In the genomic region with DNA sequence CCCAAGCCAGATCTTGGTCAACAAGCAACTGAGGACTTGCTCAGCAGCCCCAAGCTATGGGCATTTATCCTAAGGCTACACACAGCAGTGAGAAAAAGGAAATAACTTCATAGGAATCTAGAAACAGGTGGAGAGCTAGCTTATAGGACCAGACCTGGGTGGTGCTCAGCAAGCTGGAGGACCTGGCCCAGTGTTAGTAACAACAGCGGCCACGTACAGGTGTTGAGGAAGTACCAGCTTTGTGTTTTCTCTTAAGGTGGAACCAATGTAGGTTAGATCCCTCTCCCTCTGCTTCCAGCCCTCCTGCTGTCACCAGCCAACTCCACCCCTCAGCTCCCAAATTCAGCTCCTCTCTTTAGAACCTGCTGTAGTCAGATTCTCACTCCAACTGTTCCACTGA, we compare ENCODE assay signal across 18 cellular contexts. TPM values are rescaled to one million over a fixed set of nuclear protein-coding genes. Genes with fewer than 3 reads are reported as not detected.
DNase-seq lines count a peak whose midpoint lies in the region; ATAC-seq and TF ChIP-seq lines count a peak whose summit lies in the region.
"Had no signal": no experiment of that assay in that cellular context is flagged by ENCODE, and none has a peak within 500 bp of the region (broad histone marks: within the 10 kb centered on the region; RNA-seq: fewer than 3 reads in every experiment).

No MANE protein-coding gene starts in this region.

- no peak overlapping the region for H3K4me2 ChIP-seq in IMR-90 (ENCODE audit: low read depth, low read length)
- H3K4me2 ChIP-seq: A549 had no signal

- H3K27me3 ChIP-seq in IMR-90 (ENCODE audit: control insufficient read depth, insufficient read depth, low read length) = no peaks in the 10 kb centered on the region
- no peaks in the 10 kb centered on the region for H3K27me3 ChIP-seq in esophagus squamous epithelium
- H3K27me3 ChIP-seq in sigmoid colon = no peaks in the 10 kb centered on the region
- H3K27me3 ChIP-seq: adrenal gland had no signal

- peak overlapping the region; percentile 73 for H3K4ac ChIP-seq in IMR-90 (ENCODE audit: low read depth, low read length)

- no peak overlapping the region for H2AFZ ChIP-seq in IMR-90 (replicated peaks; ENCODE audit: low read length, poor library complexity)

- no peak overlapping the region for H3K18ac ChIP-seq in IMR-90 (ENCODE audit: low read depth, low read length)

- H3K4me3 Mint-ChIP-seq in activated CD8-positive, alpha-beta memory T cell treated with anti-CD3 and anti-CD28 coated beads, Interleukin-2, amount 10 ng/mL, durations not matched to agents 7 days and 5 days = no peak overlapping the region
- H3K4me3 Mint-ChIP-seq: nephron had no signal

- no peak overlapping the region; the same call in 2 of the 3 replicates for H2BK15ac ChIP-seq in IMR-90 (ENCODE audit: low read depth, low read length)

- ATAC-seq in activated CD8-positive, alpha-beta memory T cell treated with anti-CD3 and anti-CD28 coated beads, Interleukin-2, amount 10 ng/mL, durations not matched to agents 7 days and 5 days = no peak
- no peak for ATAC-seq in IMR-90 (ENCODE audit: low read depth)
- no peak for ATAC-seq in HG02973 (IDR thresholded peaks at IDR 0.05; ENCODE audit: unreplicated experiment)
- no peak for ATAC-seq in GM21737 (IDR thresholded peaks at IDR 0.05; ENCODE audit: unreplicated experiment)
- ATAC-seq: A549, K562 had no signal

- no peak overlapping the region for H4K91ac ChIP-seq in IMR-90 (ENCODE audit: insufficient read depth, low read depth, low read length)

- H3K14ac ChIP-seq in IMR-90 (replicated peaks; ENCODE audit: low read depth, low read length) = no peak overlapping the region

- no peak for TF ChIP-seq POLR2A in IMR-90 (IDR thresholded peaks at IDR 0.05; ENCODE audit: low read depth, low read length)
- no peak for TF ChIP-seq POLR2A in esophagus squamous epithelium (IDR thresholded peaks at IDR 0.05)
- TF ChIP-seq POLR2A in sigmoid colon (IDR thresholded peaks at IDR 0.05) = no peak

- no peak overlapping the region for H2BK5ac ChIP-seq in IMR-90 (ENCODE audit: low read depth, low read length, poor library complexity, severe bottlenecking)

- no peaks in the 10 kb centered on the region for H3K27me3 Mint-ChIP-seq in activated CD8-positive, alpha-beta memory T cell treated with anti-CD3 and anti-CD28 coated beads, Interleukin-2, amount 10 ng/mL, durations not matched to agents 7 days and 5 days

- no peak overlapping the region for H4K8ac ChIP-seq in IMR-90 (ENCODE audit: low read depth in 2 of 2, low read length in 2 of 2)

- no peak overlapping the region for H3K4me3 ChIP-seq in IMR-90 (ENCODE audit: insufficient read depth, low read depth, low read length)
- H3K4me3 ChIP-seq in esophagus squamous epithelium = no peak overlapping the region
- no peak overlapping the region for H3K4me3 ChIP-seq in sigmoid colon
- H3K4me3 ChIP-seq: A549, adrenal gland, K562, thoracic aorta had no signal

- TF ChIP-seq RAD21 in IMR-90 (IDR thresholded peaks at IDR 0.05; ENCODE audit: low read length) = no peak

- DNase-seq in activated CD8-positive, alpha-beta memory T cell treated with anti-CD3 and anti-CD28 coated beads, Interleukin-2, amount 10 ng/mL, durations not matched to agents 7 days and 5 days = no peak
- DNase-seq in activated CD8-positive, alpha-beta memory T cell treated with anti-CD3 and anti-CD28 coated beads, Interleukin-2, amount 50 U/mL, for 4 hours = no peak
- no peak for DNase-seq in IMR-90
- DNase-seq in esophagus squamous epithelium (lab: John Stamatoyannopoulos, UW) = no peak
- no peak for DNase-seq in sigmoid colon
- no peak for DNase-seq in stimulated activated CD4-positive, alpha-beta T cell treated with anti-CD3 and anti-CD28 coated beads, Interleukin-4, amount 100 ng/mL, for 24 hours
- DNase-seq: activated CD4-positive, alpha-beta T cell treated with anti-CD3 and anti-CD28 coated beads, Interleukin-2, amount 50 U/mL, for 4 hours; DMS153; NCI-H1436; NCI-H524; T1000 had no signal

- no CpG with 5 or more reads among the region's 2 CpGs for WGBS in IMR-90 (ENCODE audit: extremely low coverage in 2 of 2, insufficient read length in 1 of 2), 2 experiments
- WGBS in esophagus squamous epithelium, 2 donors = 52 to 65% methylated on average over 2 of the region's 2 CpGs
- 22 to 42% methylated on average over 2 of the region's 2 CpGs for WGBS in sigmoid colon, 2 donors

- H3K36me3 ChIP-seq in IMR-90 (ENCODE audit: control insufficient read depth, insufficient read depth, low read length) = no peaks in the 10 kb centered on the region
- peaks cover 0 to 7% (median 0%) of the 10 kb centered on the region in 3 donors for H3K36me3 ChIP-seq in esophagus squamous epithelium
- H3K36me3 ChIP-seq in sigmoid colon = peaks cover 0 to 6% (median 0%) of the 10 kb centered on the region in 4 donors
- H3K36me3 ChIP-seq: adrenal gland, thoracic aorta had no signal

- no peak overlapping the region for H2BK20ac ChIP-seq in IMR-90 (ENCODE audit: low read depth, low read length)

- no peaks in the 10 kb centered on the region for H4K20me1 ChIP-seq in IMR-90 (ENCODE audit: insufficient read depth, low read length)

- TF ChIP-seq EP300 in sigmoid colon (IDR thresholded peaks at IDR 0.05) = no peak

- H3K9me1 ChIP-seq in IMR-90 (ENCODE audit: insufficient read depth, low read length) = peaks cover 21% of the 10 kb centered on the region

- no peak overlapping the region for H3K9ac ChIP-seq in IMR-90 (ENCODE audit: low read depth, low read length)

- peaks cover 13% of the 10 kb centered on the region for H3K4me1 ChIP-seq in IMR-90 (ENCODE audit: control insufficient read depth, insufficient read depth, low read length)
- H3K4me1 ChIP-seq in esophagus squamous epithelium = peaks cover 34 to 79% (median 35%) of the 10 kb centered on the region in 3 donors
- H3K4me1 ChIP-seq in sigmoid colon = peaks cover 0 to 45% (median 37%) of the 10 kb centered on the region in 4 donors
- H3K4me1 ChIP-seq: A549 had no signal

- intact Hi-C loops in IMR-90 (cut with micrococcal nuclease) (no loop called here), esophagus squamous epithelium (cut with DNase I) (no loop called here), sigmoid colon (cut with DNase I) (no loop called here)

- H3K4me1 Mint-ChIP-seq in activated CD8-positive, alpha-beta memory T cell treated with anti-CD3 and anti-CD28 coated beads, Interleukin-2, amount 10 ng/mL, durations not matched to agents 7 days and 5 days = peaks cover 50% of the 10 kb centered on the region

- peak overlapping the region; percentile 59 for H3K27ac Mint-ChIP-seq in activated CD8-positive, alpha-beta memory T cell treated with anti-CD3 and anti-CD28 coated beads, Interleukin-2, amount 10 ng/mL, durations not matched to agents 7 days and 5 days

- no peak overlapping the region for H3K56ac ChIP-seq in IMR-90 (ENCODE audit: extremely low read depth, insufficient read depth, low read length)

- H3K9me3 ChIP-seq in IMR-90 (ENCODE audit: control insufficient read depth, insufficient read depth, low read length) = no peaks in the 10 kb centered on the region
- no peaks in the 10 kb centered on the region for H3K9me3 ChIP-seq in esophagus squamous epithelium
- no peaks in the 10 kb centered on the region for H3K9me3 ChIP-seq in sigmoid colon
- H3K9me3 ChIP-seq: A549, adrenal gland, thoracic aorta had no signal

- H3K27ac ChIP-seq in IMR-90 (ENCODE audit: insufficient read depth, low read length) (no peak overlapping the region), esophagus squamous epithelium (peak overlapping the region; percentile 4 to 66 (median 54)), sigmoid colon (peak overlapping the region; percentile 61 to 71 (median 66))
- H3K27ac ChIP-seq: A549, thoracic aorta had no signal

- TF ChIP-seq CTCF in IMR-90 (conservative IDR thresholded peaks at IDR 0.05; ENCODE audit: low read depth, low read length) (no peak), esophagus squamous epithelium (IDR thresholded peaks at IDR 0.05) (no peak), sigmoid colon (IDR thresholded peaks at IDR 0.05) (no peak)

- H3K79me1 ChIP-seq in IMR-90 (ENCODE audit: low read depth in 1 of 2, low read length in 2 of 2) = peaks cover 18 to 37% of the 10 kb centered on the region in 2 experiments; a peak in 3 of 4 replicates

- POLR2A ChIA-PET in IMR-90 (lab: Charles Lee; ENCODE audit: unreplicated experiment) = no interaction called here

- CTCF ChIA-PET in activated CD8-positive, alpha-beta memory T cell treated with anti-CD3 and anti-CD28 coated beads, Interleukin-2, amount 10 ng/mL, durations not matched to agents 7 days and 5 days (lab: Charles Lee) = interaction anchor here (1.3 to 1.6 kb wide), 3 partner anchors 9 to 19 kb away, joined by 3 to 17 read pairs (median 9); no protein-coding TSS in a partner anchor
- CTCF ChIA-PET in IMR-90 (lab: Yijun Ruan, JAX) = interaction anchor here (0.8 kb wide), 1 partner anchor 10 kb away, joined by 3 read pairs; no protein-coding TSS in a partner anchor

- peaks cover 60% of the 10 kb centered on the region for H3K36me3 Mint-ChIP-seq in activated CD8-positive, alpha-beta memory T cell treated with anti-CD3 and anti-CD28 coated beads, Interleukin-2, amount 10 ng/mL, durations not matched to agents 7 days and 5 days

- no peak overlapping the region for H2AK9ac ChIP-seq in IMR-90 (replicated peaks; ENCODE audit: low read depth, low read length, poor library complexity)

- no peaks in the 10 kb centered on the region for H3K9me3 Mint-ChIP-seq in activated CD8-positive, alpha-beta memory T cell treated with anti-CD3 and anti-CD28 coated beads, Interleukin-2, amount 10 ng/mL, durations not matched to agents 7 days and 5 days (ENCODE audit: low read depth)
- H3K9me3 Mint-ChIP-seq: nephron had no signal

- BruUV-seq in IMR-90 (replicated peaks; lab: Mats Ljungman, UMichigan) = no TSS peak

- in situ Hi-C loops in IMR-90 (cut with MboI; ENCODE audit: low sequenced_read_pairs) = no loop called here

- no peak overlapping the region for H2BK120ac ChIP-seq in IMR-90 (ENCODE audit: low read depth, low read length)

- dilution Hi-C loops in IMR-90 (cut with HindIII; ENCODE audit: low sequenced_read_pairs, unreplicated experiment) = no loop called here

- H4K5ac ChIP-seq in IMR-90 (ENCODE audit: low read depth, low read length) = no peak overlapping the region

- H3K23ac ChIP-seq in IMR-90 (ENCODE audit: low read depth, low read length) = no peak overlapping the region

- H2AK5ac ChIP-seq in IMR-90 (ENCODE audit: low read depth, low read length) = peak overlapping the region; percentile 74; the same call in 1 of the 2 replicates

RNA-seq across cellular contexts. Expression of a gene that starts 43.4 kb away (rescaled TPM):
- total RNA-seq in activated CD8-positive, alpha-beta memory T cell treated with anti-CD3 and anti-CD28 coated beads, Interleukin-2, amount 10 ng/mL, durations not matched to agents 7 days and 5 days = 100 to 1,000 TPM; 205 to 223 TPM
- total RNA-seq in IMR-90 (2012; rRNA removed) = 6.9 and 11.1 TPM in 2 replicates
- polyA plus RNA-seq in IMR-90 (2012; rRNA removed) = 16.5 and 18.9 TPM in 2 replicates
- 13.2 and 15.9 TPM in 2 replicates for polyA plus RNA-seq in IMR-90 (2012; cell fraction: cytosol; rRNA removed)
- 25.7 and 30.6 TPM in 2 replicates for polyA plus RNA-seq in IMR-90 (2012; cell fraction: nucleus; rRNA removed; ENCODE audit: low replicate concordance)
- total RNA-seq in esophagus squamous epithelium = 10 to 100 TPM in 2 of 4 donors, 1 to 10 TPM in 2; 8.3 to 52.9 (median 13.1) TPM
- total RNA-seq in sigmoid colon = 100 to 1,000 TPM in 1 of 4 donors, 10 to 100 TPM in 3; 15.3 to 124 (median 22.7) TPM
- polyA plus RNA-seq in sigmoid colon = 100 to 1,000 TPM in 1 of 3 donors, 10 to 100 TPM in 2; 37.2 to 169 (median 70.5) TPM
